ENCODE assay signal across 9 cellular contexts in genomic region chr11:131025020-131025419, GRCh38.
DNase-seq lines count a peak whose midpoint lies in the region; ATAC-seq and TF ChIP-seq lines count a peak whose summit lies in the region.
"Had no signal": no experiment of that assay in that cellular context is flagged by ENCODE, and none has a peak within 500 bp of the region (broad histone marks: within the 10 kb centered on the region; RNA-seq: fewer than 3 reads in every experiment).

No MANE protein-coding gene starts in this region.

- H3K27me3 Mint-ChIP-seq in GM23338 (ENCODE audit: insufficient read depth, low read depth, poor library complexity), result no peaks in the 10 kb centered on the region

- no peaks in the 10 kb centered on the region; the same call in 1 of the 2 replicates for H4K20me1 ChIP-seq in GM23338 (replicated peaks; ENCODE audit: insufficient read depth)

- DNase-seq in AG08395 (ENCODE audit: low spot score), result peak; percentile 52
- DNase-seq in GM23338 (ENCODE audit: low spot score), result peak; percentile 85
- no peak for DNase-seq in RWPE2 (ENCODE audit: low spot score)
- peak; percentile 72 for DNase-seq in iPS-NIHi7 (ENCODE audit: extremely low spot score)
- DNase-seq in colonic mucosa, result no peak
- no peak for DNase-seq in NCI-H2196 (lab: John Stamatoyannopoulos, UW; ENCODE audit: unreplicated experiment)
- DNase-seq: glutamatergic neuron had no signal

- H3K4me1 ChIP-seq in GM23338 (ENCODE audit: insufficient read depth), result no peaks in the 10 kb centered on the region
- H3K4me1 ChIP-seq in RWPE2 (ENCODE audit: insufficient read depth, poor library complexity, severe bottlenecking), result no peaks in the 10 kb centered on the region
- H3K4me1 ChIP-seq in colonic mucosa, result no peaks in the 10 kb centered on the region

- no peaks in the 10 kb centered on the region for H3K9me2 ChIP-seq in GM23338 (ENCODE audit: insufficient read depth)

- H3F3A ChIP-seq in GM23338 (replicated peaks; ENCODE audit: low read depth), result no peaks in the 10 kb centered on the region

- H3K4me3 Mint-ChIP-seq in GM23338, result no peak overlapping the region

- ATAC-seq in GM23338 (peak; percentile 97), RWPE2 (ENCODE audit: low read depth) (peak; percentile 87), GM21367 (IDR thresholded peaks at IDR 0.05; ENCODE audit: unreplicated experiment) (no peak), GM18517 (IDR thresholded peaks at IDR 0.05; ENCODE audit: unreplicated experiment) (no peak)

- H3K4me3 ChIP-seq in GM23338 (no peak overlapping the region), RWPE2 (ENCODE audit: severe bottlenecking) (no peak overlapping the region), colonic mucosa (no peak overlapping the region)

- H3K79me2 ChIP-seq in GM23338 (replicated peaks; ENCODE audit: insufficient read depth), result no peaks in the 10 kb centered on the region

- H3K27ac ChIP-seq in GM23338 (ENCODE audit: low read depth), result no peak overlapping the region
- H3K27ac ChIP-seq in RWPE2 (ENCODE audit: poor library complexity, severe bottlenecking), result no peak overlapping the region
- no peak overlapping the region for H3K27ac ChIP-seq in colonic mucosa

- H2AFZ ChIP-seq in GM23338, result peak overlapping the region; percentile 56; the same call in 1 of the 2 replicates

- no peaks in the 10 kb centered on the region for H3K36me3 ChIP-seq in GM23338 (ENCODE audit: insufficient read depth)
- no peaks in the 10 kb centered on the region for H3K36me3 ChIP-seq in RWPE2 (ENCODE audit: low read depth)
- H3K36me3 ChIP-seq in colonic mucosa, result no peaks in the 10 kb centered on the region

- H3K27me3 ChIP-seq in GM23338 (ENCODE audit: insufficient read depth) (no peaks in the 10 kb centered on the region), RWPE2 (ENCODE audit: insufficient read depth, poor library complexity, severe bottlenecking) (no peaks in the 10 kb centered on the region), colonic mucosa (no peaks in the 10 kb centered on the region)

- no peaks in the 10 kb centered on the region for H3K36me3 Mint-ChIP-seq in GM23338 (ENCODE audit: low read depth)

- no peak overlapping the region for H3K4me2 ChIP-seq in GM23338

- H3K9me3 Mint-ChIP-seq in GM23338, result no peaks in the 10 kb centered on the region

- H3K9me3 ChIP-seq in RWPE2 (ENCODE audit: severe bottlenecking), result no peaks in the 10 kb centered on the region
- no peaks in the 10 kb centered on the region for H3K9me3 ChIP-seq in colonic mucosa

- peak; percentile 79 to 92 for TF ChIP-seq CTCF in GM23338 (conservative IDR thresholded peaks at IDR 0.05; ENCODE audit: low read depth in 2 of 2)
- TF ChIP-seq CTCF in RWPE2 (IDR thresholded peaks at IDR 0.05; ENCODE audit: poor library complexity, severe bottlenecking), result peak; percentile 73
- no peak for TF ChIP-seq CTCF in colonic mucosa (IDR thresholded peaks at IDR 0.05)

- intact Hi-C loops in colonic mucosa (cut with DNase I), result no loop called here

- no peak overlapping the region for H3K9ac ChIP-seq in colonic mucosa (ENCODE audit: low read depth in 2 of 2, low read length in 2 of 2)

- no peak overlapping the region for H3K27ac Mint-ChIP-seq in GM23338

- H3K4me1 Mint-ChIP-seq in GM23338, result peaks cover 2% of the 10 kb centered on the region; the same call in 1 of the 3 replicates

TF ChIP-seq in GM23338, 12 proteins besides CTCF, POLR2A, EP300 and RAD21 (continues in another document):
- no peak for TF ChIP-seq EZH2 (IDR thresholded peaks at IDR 0.05; ENCODE audit: low read depth, unreplicated experiment)
- TF ChIP-seq NANOG (IDR thresholded peaks at IDR 0.05; ENCODE audit: borderline replicate concordance), result no peak
- TF ChIP-seq ZNF462 (CRISPR knock-in tag; IDR thresholded peaks at IDR 0.05), result no peak
- TF ChIP-seq REST (IDR thresholded peaks at IDR 0.05; ENCODE audit: unreplicated experiment), result no peak
- TF ChIP-seq ZNF114 (CRISPR knock-in tag; IDR thresholded peaks at IDR 0.05), result no peak

Comparison
In these comparisons a context has a peak if more than half of its experiments do, and no peak if none do; other contexts are left out.
1. DNase-seq: peak in AG08395 (single experiment), GM23338 (single experiment) and iPS-NIHi7 (single experiment); none in RWPE2 (single experiment), colonic mucosa (single experiment) and NCI-H2196 (single experiment).
2. ATAC-seq: peak in GM23338 (single experiment) and RWPE2 (single experiment); none in GM21367 (single experiment) and GM18517 (single experiment).